ENCODE assay signal across 19 cellular contexts in genomic region chr6:11349880-11350279, GRCh38.
DNase-seq lines count a peak whose midpoint lies in the region; ATAC-seq lines count a peak whose summit lies in the region.
"Had no signal": no experiment of that assay in that cellular context is flagged by ENCODE, and none has a peak within 500 bp of the region (broad histone marks: within the 10 kb centered on the region; RNA-seq: fewer than 3 reads in every experiment).

No MANE protein-coding gene starts in this region.

- peaks cover 78% of the 10 kb centered on the region for H3K4me1 Mint-ChIP-seq in activated T-cell treated with anti-CD3 and anti-CD28 coated beads, Interleukin-2, amount 50 U/mL, for 72 hours (ENCODE audit: low read depth)
- H3K4me1 Mint-ChIP-seq in activated T-cell treated with anti-CD3 and anti-CD28 coated beads, Interleukin-2, amount 50 U/mL, for 24 hours (ENCODE audit: low read depth): peaks cover 96% of the 10 kb centered on the region
- H3K4me1 Mint-ChIP-seq in activated naive CD8-positive, alpha-beta T cell (ENCODE audit: low read depth): peaks cover 89% of the 10 kb centered on the region
- H3K4me1 Mint-ChIP-seq in naive B cell: peaks cover 90 to 99% (median 99%) of the 10 kb centered on the region in 3 donors
- peaks cover 86% of the 10 kb centered on the region for H3K4me1 Mint-ChIP-seq in stimulated activated naive CD8-positive, alpha-beta T cell treated with anti-CD3 and anti-CD28 coated beads, Interleukin-15, amount 100 ng/mL, for 72 hours
- H3K4me1 Mint-ChIP-seq: GM23338 had no signal

- no peaks in the 10 kb centered on the region for H3K27me3 Mint-ChIP-seq in activated T-cell treated with anti-CD3 and anti-CD28 coated beads, Interleukin-2, amount 50 U/mL, for 72 hours (ENCODE audit: low read depth)
- H3K27me3 Mint-ChIP-seq in activated T-cell treated with anti-CD3 and anti-CD28 coated beads, Interleukin-2, amount 50 U/mL, for 24 hours: no peaks in the 10 kb centered on the region
- no peaks in the 10 kb centered on the region for H3K27me3 Mint-ChIP-seq in activated naive CD8-positive, alpha-beta T cell
- no peaks in the 10 kb centered on the region for H3K27me3 Mint-ChIP-seq in naive B cell
- no peaks in the 10 kb centered on the region for H3K27me3 Mint-ChIP-seq in stimulated activated naive CD8-positive, alpha-beta T cell treated with anti-CD3 and anti-CD28 coated beads, Interleukin-15, amount 100 ng/mL, for 72 hours
- H3K27me3 Mint-ChIP-seq: CD4-positive, alpha-beta memory T cell had no signal

- DNase-seq in activated T-cell treated with anti-CD3 and anti-CD28 coated beads, Interleukin-2, amount 50 U/mL, for 72 hours: no peak
- DNase-seq in activated T-cell treated with anti-CD3 and anti-CD28 coated beads, Interleukin-2, amount 50 U/mL, for 24 hours: no peak
- DNase-seq in naive B cell: no peak
- no peak for DNase-seq in stimulated activated naive CD8-positive, alpha-beta T cell treated with anti-CD3 and anti-CD28 coated beads, Interleukin-15, amount 100 ng/mL, for 72 hours
- DNase-seq in stimulated activated CD4-positive, alpha-beta T cell treated with anti-CD3 and anti-CD28 coated beads, Interleukin-4, amount 100 ng/mL, for 24 hours: no peak
- DNase-seq in left ventricle myocardium superior: no peak
- DNase-seq: BE2C; CD4-positive, alpha-beta memory T cell; DMS153; NCI-H1105; NCI-H2081; NCI-H2171 treated with DMSO at 0.1 percent for 48 hours; NCI-H446; NCI-H526 treated with DMSO at 0.1 percent for 48 hours had no signal

- intact Hi-C loops in left ventricle myocardium superior (cut with micrococcal nuclease): no loop called here

- H3K27ac Mint-ChIP-seq in activated T-cell treated with anti-CD3 and anti-CD28 coated beads, Interleukin-2, amount 50 U/mL, for 72 hours: peak overlapping the region; percentile 18
- H3K27ac Mint-ChIP-seq in activated T-cell treated with anti-CD3 and anti-CD28 coated beads, Interleukin-2, amount 50 U/mL, for 24 hours: no peak overlapping the region
- H3K27ac Mint-ChIP-seq in activated naive CD8-positive, alpha-beta T cell: peak overlapping the region; percentile 56
- H3K27ac Mint-ChIP-seq in naive B cell: peak overlapping the region in 5 of 6 donors; percentile 12 to 83 (median 56)
- H3K27ac Mint-ChIP-seq in stimulated activated naive CD8-positive, alpha-beta T cell treated with anti-CD3 and anti-CD28 coated beads, Interleukin-15, amount 100 ng/mL, for 72 hours: peak overlapping the region; percentile 62 to 82
- H3K27ac Mint-ChIP-seq: GM23338 had no signal

- peaks cover 13 to 22% of the 10 kb centered on the region in 2 donors for H3K36me3 Mint-ChIP-seq in activated T-cell treated with anti-CD3 and anti-CD28 coated beads, Interleukin-2, amount 50 U/mL, for 72 hours (ENCODE audit: insufficient read depth in 2 of 2)
- peaks cover 61% of the 10 kb centered on the region for H3K36me3 Mint-ChIP-seq in activated T-cell treated with anti-CD3 and anti-CD28 coated beads, Interleukin-2, amount 50 U/mL, for 24 hours (ENCODE audit: low read depth)
- peaks cover 42% of the 10 kb centered on the region for H3K36me3 Mint-ChIP-seq in activated naive CD8-positive, alpha-beta T cell
- peaks cover 27 to 39% of the 10 kb centered on the region in 2 donors for H3K36me3 Mint-ChIP-seq in naive B cell

- no peak for ATAC-seq in activated T-cell treated with anti-CD3 and anti-CD28 coated beads, Interleukin-2, amount 50 U/mL, for 72 hours (replicated peaks in 1 of 2)
- no peak for ATAC-seq in naive B cell (ENCODE audit: low read depth in 2 of 2)
- ATAC-seq in stimulated activated naive CD8-positive, alpha-beta T cell treated with anti-CD3 and anti-CD28 coated beads, Interleukin-15, amount 100 ng/mL, for 72 hours: no peak
- ATAC-seq in left ventricle myocardium superior: no peak
- ATAC-seq in GM21526 (IDR thresholded peaks at IDR 0.05; ENCODE audit: low FRiP score, unreplicated experiment): no peak
- ATAC-seq: GM23338, K562, Panc1 had no signal

- H3K9me3 Mint-ChIP-seq in activated T-cell treated with anti-CD3 and anti-CD28 coated beads, Interleukin-2, amount 50 U/mL, for 72 hours: peaks cover 3% of the 10 kb centered on the region in 2 donors
- peaks cover 10% of the 10 kb centered on the region for H3K9me3 Mint-ChIP-seq in activated T-cell treated with anti-CD3 and anti-CD28 coated beads, Interleukin-2, amount 50 U/mL, for 24 hours
- H3K9me3 Mint-ChIP-seq in activated naive CD8-positive, alpha-beta T cell (ENCODE audit: low read depth): no peaks in the 10 kb centered on the region
- H3K9me3 Mint-ChIP-seq in naive B cell: peaks cover 0 to 4% (median 0%) of the 10 kb centered on the region in 7 donors
- H3K9me3 Mint-ChIP-seq in stimulated activated naive CD8-positive, alpha-beta T cell treated with anti-CD3 and anti-CD28 coated beads, Interleukin-15, amount 100 ng/mL, for 72 hours: peaks cover 10 to 18% of the 10 kb centered on the region in 2 donors
- H3K9me3 Mint-ChIP-seq: GM23338 had no signal

- H3K4me3 Mint-ChIP-seq in activated T-cell treated with anti-CD3 and anti-CD28 coated beads, Interleukin-2, amount 50 U/mL, for 72 hours: no peak overlapping the region
- H3K4me3 Mint-ChIP-seq in activated T-cell treated with anti-CD3 and anti-CD28 coated beads, Interleukin-2, amount 50 U/mL, for 24 hours: no peak overlapping the region
- no peak overlapping the region for H3K4me3 Mint-ChIP-seq in activated naive CD8-positive, alpha-beta T cell
- peak overlapping the region in 1 of 8 donors; percentile 15 for H3K4me3 Mint-ChIP-seq in naive B cell
- no peak overlapping the region for H3K4me3 Mint-ChIP-seq in stimulated activated naive CD8-positive, alpha-beta T cell treated with anti-CD3 and anti-CD28 coated beads, Interleukin-15, amount 100 ng/mL, for 72 hours
- H3K4me3 Mint-ChIP-seq: GM23338 had no signal
